In the genomic region with DNA sequence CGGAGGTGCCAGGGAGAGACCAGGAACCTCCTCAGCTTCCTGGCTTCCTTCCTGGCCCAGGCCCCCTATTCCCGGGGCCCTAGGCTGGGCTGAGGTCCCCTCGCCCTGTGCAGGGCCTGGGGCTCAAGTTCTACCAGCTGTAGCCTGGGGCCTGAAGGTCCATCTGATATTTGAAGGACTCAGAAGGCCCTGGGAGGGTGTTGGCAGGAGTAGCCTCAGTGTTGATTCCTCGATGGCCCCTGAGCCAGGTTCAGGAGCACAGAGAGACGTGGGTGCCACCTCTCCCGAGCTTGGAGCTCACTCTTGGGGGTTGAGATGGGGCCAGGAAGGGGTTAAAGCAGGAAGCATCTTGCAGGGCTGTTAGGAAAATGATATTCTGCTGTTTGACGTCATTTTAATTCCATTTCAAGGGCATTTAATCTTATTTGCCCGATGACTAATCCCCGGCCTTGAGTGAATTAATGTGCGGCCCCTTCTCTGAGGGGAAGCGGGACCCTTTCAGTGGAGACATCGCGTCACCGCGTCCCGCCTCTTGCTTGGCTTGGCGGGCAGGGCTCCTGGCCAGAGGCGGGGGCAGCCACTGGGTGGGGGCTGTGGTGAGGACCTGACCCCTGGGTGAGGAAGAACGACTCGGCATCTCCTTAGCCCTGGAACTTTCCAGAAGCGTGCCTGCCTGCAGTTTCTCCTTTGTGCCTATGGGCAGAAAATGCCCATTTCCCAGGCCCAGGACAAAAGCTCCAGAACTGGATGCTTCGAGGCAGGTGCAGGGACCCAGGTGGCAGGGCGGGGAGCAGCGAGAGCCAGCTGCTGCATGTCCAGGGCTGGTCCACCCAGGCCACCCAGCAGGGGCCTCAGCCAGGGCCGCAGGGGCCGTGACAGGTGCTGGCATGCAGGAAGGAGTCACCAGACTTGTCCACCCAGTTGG, we compare ENCODE assay signal across 1 cellular context.
TF ChIP-seq lines count a peak whose summit lies in the region.

No MANE protein-coding gene starts in this region.

TF ChIP-seq in WTC11, 78 proteins besides CTCF, POLR2A, EP300 and RAD21 (continued from another document):
- TF ChIP-seq, protein P1, sequence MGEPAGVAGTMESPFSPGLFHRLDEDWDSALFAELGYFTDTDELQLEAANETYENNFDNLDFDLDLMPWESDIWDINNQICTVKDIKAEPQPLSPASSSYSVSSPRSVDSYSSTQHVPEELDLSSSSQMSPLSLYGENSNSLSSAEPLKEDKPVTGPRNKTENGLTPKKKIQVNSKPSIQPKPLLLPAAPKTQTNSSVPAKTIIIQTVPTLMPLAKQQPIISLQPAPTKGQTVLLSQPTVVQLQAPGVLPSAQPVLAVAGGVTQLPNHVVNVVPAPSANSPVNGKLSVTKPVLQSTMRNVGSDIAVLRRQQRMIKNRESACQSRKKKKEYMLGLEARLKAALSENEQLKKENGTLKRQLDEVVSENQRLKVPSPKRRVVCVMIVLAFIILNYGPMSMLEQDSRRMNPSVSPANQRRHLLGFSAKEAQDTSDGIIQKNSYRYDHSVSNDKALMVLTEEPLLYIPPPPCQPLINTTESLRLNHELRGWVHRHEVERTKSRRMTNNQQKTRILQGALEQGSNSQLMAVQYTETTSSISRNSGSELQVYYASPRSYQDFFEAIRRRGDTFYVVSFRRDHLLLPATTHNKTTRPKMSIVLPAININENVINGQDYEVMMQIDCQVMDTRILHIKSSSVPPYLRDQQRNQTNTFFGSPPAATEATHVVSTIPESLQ (CRISPR knock-in tag; IDR thresholded peaks at IDR 0.05), result no peak
